In the genomic region with DNA sequence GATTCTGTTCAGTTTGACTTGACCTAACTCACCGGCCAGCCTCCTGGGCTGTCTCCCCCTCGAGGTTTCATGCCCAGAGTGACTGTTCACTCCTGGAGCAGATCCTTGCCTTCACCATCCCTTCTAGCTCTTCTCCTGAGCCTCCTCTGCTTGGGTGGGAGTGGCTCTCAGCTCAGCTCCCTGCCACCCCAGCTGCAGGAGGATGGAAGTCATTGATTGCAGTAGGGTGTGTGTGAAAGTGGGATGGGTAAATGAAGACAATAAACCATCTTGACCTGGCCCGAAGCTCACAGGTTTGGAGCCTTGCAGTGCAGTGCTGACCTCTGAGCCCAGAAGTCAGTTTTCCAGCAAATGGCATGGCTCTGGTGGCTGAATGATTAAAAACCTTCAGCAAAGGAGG, we compare ENCODE assay signal across 27 cellular contexts. TPM values are rescaled to one million over a fixed set of nuclear protein-coding genes. Genes with fewer than 3 reads are reported as not detected.
"Had no signal": no experiment of that assay in that cellular context is flagged by ENCODE, and none has a peak within 500 bp of the region (broad histone marks: within the 10 kb centered on the region; RNA-seq: fewer than 3 reads in every experiment).

No MANE protein-coding gene starts in this region.

- H3K36me3 ChIP-seq: cardiac muscle cell, esophagus muscularis mucosa, right lobe of liver, upper lobe of left lung had no signal

- ATAC-seq: activated CD4-positive, CD25-positive, alpha-beta regulatory T cell treated with anti-CD3 and anti-CD28 coated beads, Interleukin-2, amount 50 U/mL, for 24 hours; activated CD8-positive, alpha-beta T cell treated with anti-CD3 and anti-CD28 coated beads for 36 hours; activated T-cell treated with anti-CD3 and anti-CD28 coated beads, Interleukin-2, amount 50 U/mL, for 72 hours; body of pancreas; right lobe of liver; SK-N-SH treated with all-trans-retinoic acid at 6 μM for 48 hours; stimulated activated naive B cell treated with anti-CD40 and anti-IgM and Interleukin-4, amounts not matched to agents 10 μg/mL and 1 μg/mL and 100 μg/mL, for 72 hours had no signal

- H3K27ac ChIP-seq: body of pancreas, cardiac muscle cell, esophagus muscularis mucosa, parathyroid adenoma, right lobe of liver, skin epidermis, upper lobe of left lung had no signal

- DNase-seq: activated CD4-positive, alpha-beta T cell treated with anti-CD3 and anti-CD28 coated beads, Interleukin-2, amount 10 ng/mL, durations not matched to agents 24 days and 14 days; activated CD8-positive, alpha-beta T cell treated with anti-CD3 and anti-CD28 coated beads for 36 hours; activated effector memory CD4-positive, alpha-beta T cell treated with Interleukin-2 at 50 U/mL for 16 hours; activated T-cell treated with anti-CD3 and anti-CD28 coated beads, Interleukin-2, amount 50 U/mL, for 72 hours; anterior cingulate cortex; body of pancreas; dermis blood vessel endothelial cell; effector memory CD4-positive, alpha-beta T cell; glutamatergic neuron; hippocampal formation; nephron progenitor cell; stimulated activated CD4-positive, alpha-beta T cell treated with anti-CD3 and anti-CD28 coated beads, Interleukin-15, amount 100 ng/mL, for 24 hours; stimulated activated naive B cell treated with anti-CD40 and anti-IgM and Interleukin-4, amounts not matched to agents 10 μg/mL and 1 μg/mL and 100 μg/mL, for 72 hours; upper lobe of left lung had no signal

- H3K4me1 ChIP-seq: body of pancreas, parathyroid adenoma, right lobe of liver had no signal

- H3K4me3 ChIP-seq: body of pancreas, cardiac muscle cell, esophagus muscularis mucosa, right lobe of liver, skin epidermis, upper lobe of left lung had no signal

- H3K9me3 ChIP-seq: body of pancreas, right lobe of liver had no signal

- H3K27me3 ChIP-seq: body of pancreas, cardiac muscle cell, upper lobe of left lung had no signal

- H3K9ac ChIP-seq: parathyroid adenoma had no signal

RNA-seq across cellular contexts. Expression of a gene that starts 17.3 kb away (rescaled TPM):
- total RNA-seq: activated CD4-positive, alpha-beta T cell treated with anti-CD3 and anti-CD28 coated beads, Interleukin-2, amount 10 ng/mL, durations not matched to agents 24 days and 14 days; activated CD8-positive, alpha-beta T cell treated with anti-CD3 and anti-CD28 coated beads for 36 hours; activated T-cell treated with anti-CD3 and anti-CD28 coated beads, Interleukin-2, amount 50 U/mL, for 72 hours; cardiac muscle cell; frontal cortex; pulmonary artery endothelial cell; T-helper 2 cell treated with Interferon-gamma antibody and Interleukin-4, amounts not matched to agents 100 ng/mL and 5 ng/mL, for 36 hours; temporal lobe had no signal

RNA-seq across cellular contexts. Expression of a gene that starts 18.2 kb away (rescaled TPM):
- total RNA-seq: activated CD4-positive, alpha-beta T cell treated with anti-CD3 and anti-CD28 coated beads, Interleukin-2, amount 10 ng/mL, durations not matched to agents 24 days and 14 days; activated CD8-positive, alpha-beta T cell treated with anti-CD3 and anti-CD28 coated beads for 36 hours; activated T-cell treated with anti-CD3 and anti-CD28 coated beads, Interleukin-2, amount 50 U/mL, for 72 hours; cardiac muscle cell; chondrocyte; dermis blood vessel endothelial cell; esophagus muscularis mucosa; frontal cortex; liver; pulmonary artery endothelial cell; T-helper 2 cell treated with Interferon-gamma antibody and Interleukin-4, amounts not matched to agents 100 ng/mL and 5 ng/mL, for 36 hours; temporal lobe; upper lobe of left lung had no signal

RNA-seq across cellular contexts. Expression of a gene that starts 33.8 kb away (rescaled TPM):
- total RNA-seq: activated CD4-positive, alpha-beta T cell treated with anti-CD3 and anti-CD28 coated beads, Interleukin-2, amount 10 ng/mL, durations not matched to agents 24 days and 14 days; cardiac muscle cell; chondrocyte; dermis blood vessel endothelial cell; esophagus muscularis mucosa; frontal cortex; liver; pulmonary artery endothelial cell; right lobe of liver; T-helper 2 cell treated with Interferon-gamma antibody and Interleukin-4, amounts not matched to agents 100 ng/mL and 5 ng/mL, for 36 hours; temporal lobe had no signal
